Comparison of ENCODE assay signal across 11 cellular contexts in genomic region chr1:117828206-117828605, GRCh38.
A peak's percentile ranks its signal among the peaks of the same experiment; 100 is the strongest.
DNase-seq lines count a peak whose midpoint lies in the region; FAIRE-seq and TF ChIP-seq lines count a peak whose summit lies in the region.
"Had no signal": no experiment of that assay in that cellular context is flagged by ENCODE, and none has a peak within 500 bp of the region (broad histone marks: within the 10 kb centered on the region; RNA-seq: fewer than 3 reads in every experiment).

No MANE protein-coding gene starts in this region.

- CTCF ChIA-PET in AG04450 (lab: Charles Lee), result interaction anchor here (1.5 kb wide), 1 partner anchor 73 kb away, joined by 4 read pairs; no protein-coding TSS in a partner anchor

- H3K9me3 ChIP-seq in AG04450 (ENCODE audit: control insufficient read depth, insufficient read depth, low read length) (no peaks in the 10 kb centered on the region), osteoblast (ENCODE audit: low read depth, low read length) (no peaks in the 10 kb centered on the region)

- peak; percentile 11; the same call in 1 of the 2 replicates for TF ChIP-seq CTCF in AG04450 (IDR thresholded peaks at IDR 0.05; ENCODE audit: low read depth, low read length)
- TF ChIP-seq CTCF in foreskin fibroblast (IDR thresholded peaks at IDR 0.05; ENCODE audit: low read depth, low read length), result no peak
- TF ChIP-seq CTCF in osteoblast (IDR thresholded peaks at IDR 0.05; ENCODE audit: extremely low read depth, low read depth, low read length), result no peak

- H3K27ac ChIP-seq in AG04450 (ENCODE audit: low read depth, low read length) (peak overlapping the region; percentile 73), osteoblast (ENCODE audit: low read depth, low read length) (peak overlapping the region; percentile 90)

- no peaks in the 10 kb centered on the region for H4K20me1 ChIP-seq in osteoblast (ENCODE audit: insufficient read depth, low read length)

- H3K4me3 ChIP-seq in AG04450 (ENCODE audit: low read depth, low read length) (no peak overlapping the region), foreskin fibroblast (ENCODE audit: low read depth in 1 of 2, low read length in 2 of 2) (no peak overlapping the region), osteoblast (ENCODE audit: insufficient read depth, low read length) (no peak overlapping the region)
- H3K4me3 ChIP-seq: lung had no signal

- POLR2A ChIA-PET in AG04450 (lab: Yijun Ruan, JAX), result no interaction called here

- peak overlapping the region; percentile 2 for H2AFZ ChIP-seq in osteoblast (ENCODE audit: low read length)

- H3K27me3 ChIP-seq in AG04450 (ENCODE audit: control insufficient read depth, insufficient read depth, low read length) (no peaks in the 10 kb centered on the region), osteoblast (ENCODE audit: insufficient read depth, low read length) (no peaks in the 10 kb centered on the region)

- no peaks in the 10 kb centered on the region for H3K36me3 ChIP-seq in osteoblast (ENCODE audit: insufficient read depth, low read length)

- H3K4me1 ChIP-seq in osteoblast (ENCODE audit: insufficient read depth, low read length), result peaks cover 41% of the 10 kb centered on the region

- FAIRE-seq in urothelium cell line (lab: Jason Lieb, UNC), result no peak

- DNase-seq in AG04450 (ENCODE audit: low read depth, low spot score) (no peak), T1000 (lab: John Stamatoyannopoulos, UW) (peak; percentile 18), foreskin fibroblast (peak; percentile 93), osteoblast (ENCODE audit: insufficient read length, low spot score, missing footprints) (peak; percentile 89), NCI-H1048 (lab: John Stamatoyannopoulos, UW) (no peak), kidney glomerular epithelial cell (lab: John Stamatoyannopoulos, UW) (no peak), urothelium cell line (ENCODE audit: low spot score) (no peak), H4 (ENCODE audit: low spot score) (no peak)
- DNase-seq: DMS79, NCI-H1930 had no signal

- H3K4me2 ChIP-seq in osteoblast (ENCODE audit: insufficient read depth, low read length), result peak overlapping the region; percentile 14

- H3K79me2 ChIP-seq in osteoblast (ENCODE audit: insufficient read depth, low read length), result no peaks in the 10 kb centered on the region

Comparison
In these comparisons a context has a peak if more than half of its experiments do, and no peak if none do; other contexts are left out.
1. DNase-seq: peak in T1000 (single experiment), foreskin fibroblast (2 of 2) and osteoblast (single experiment); none in AG04450 (single experiment), NCI-H1048 (single experiment), kidney glomerular epithelial cell (single experiment), urothelium cell line (single experiment) and H4 (single experiment).